ENCODE assay signal across 23 cellular contexts in the genomic region with DNA sequence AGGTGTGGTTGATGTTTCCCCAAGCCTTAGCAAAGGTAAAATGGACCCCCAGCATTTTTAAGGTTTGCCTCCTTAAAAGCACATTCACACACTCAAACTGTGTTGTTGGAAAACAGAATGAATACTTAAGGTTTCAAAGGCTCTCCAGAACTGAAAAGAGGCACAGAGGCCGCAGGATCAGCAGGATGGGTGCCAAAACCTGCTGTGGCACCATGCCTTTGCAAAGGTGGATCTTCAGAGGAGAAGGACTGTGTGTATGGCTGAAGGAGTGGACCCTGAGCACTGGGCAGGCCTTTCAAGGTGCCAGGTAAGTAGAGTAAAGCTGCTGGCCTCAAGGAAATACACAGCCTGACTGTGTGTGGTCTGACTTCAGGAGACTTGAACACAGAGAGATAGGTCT.
"Had no signal": no experiment of that assay in that cellular context is flagged by ENCODE, and none has a peak within 500 bp of the region (broad histone marks: within the 10 kb centered on the region; RNA-seq: fewer than 3 reads in every experiment).

No MANE protein-coding gene starts in this region.

- H3K27ac ChIP-seq: breast epithelium, SK-N-MC had no signal

- H3K27me3 ChIP-seq: breast epithelium had no signal

- H3K4me3 Mint-ChIP-seq: activated naive CD4-positive, alpha-beta T cell treated with anti-CD3 and anti-CD28 coated beads, Interleukin-2, amount 50 U/mL, for 24 hours; T-cell had no signal

- H3K4me1 Mint-ChIP-seq: activated naive CD4-positive, alpha-beta T cell treated with anti-CD3 and anti-CD28 coated beads, Interleukin-2, amount 50 U/mL, for 24 hours; T-cell had no signal

- H3K27ac Mint-ChIP-seq: activated naive CD4-positive, alpha-beta T cell treated with anti-CD3 and anti-CD28 coated beads, Interleukin-2, amount 50 U/mL, for 24 hours; T-cell had no signal

- H3K36me3 ChIP-seq: breast epithelium had no signal

- H3K27me3 Mint-ChIP-seq: activated naive CD4-positive, alpha-beta T cell treated with anti-CD3 and anti-CD28 coated beads, Interleukin-2, amount 50 U/mL, for 24 hours; T-cell had no signal

- H3K4me1 ChIP-seq: breast epithelium had no signal

- H3K36me3 Mint-ChIP-seq: T-cell had no signal

- DNase-seq: activated CD4-positive, alpha-beta T cell treated with anti-CD3 and anti-CD28 coated beads, Interleukin-2, amount 50 U/mL, for 1 hour; activated CD4-positive, CD25-positive, alpha-beta regulatory T cell; activated T-cell treated with anti-CD3 and anti-CD28 coated beads, Interleukin-2, amount 50 U/mL, for 1 hour; aorta; central memory CD4-positive, alpha-beta T cell; KG1; NCI-H1048; NCI-H146; NCI-H187 treated with DMSO at 0.1 percent for 48 hours; NCI-H2081 treated with DMSO at 0.1 percent for 48 hours; NCI-H526; NCI-H774; NK-92 treated with Interleukin-12 subunit alpha and Interleukin-12 subunit beta, amount 100 ng/mL, for 24 hours; OCI-M1; RPMI8226; T-cell; T-helper 2 cell; T1000 had no signal

- H3K4me3 ChIP-seq: breast epithelium, SK-N-MC had no signal

- ATAC-seq: Panc1, Right ventricle myocardium inferior, T-cell had no signal
